In genomic region chr18:76647322-76647721, GRCh38 we compare ENCODE assay signal across 25 cellular contexts.
"Had no signal": no experiment of that assay in that cellular context is flagged by ENCODE, and none has a peak within 500 bp of the region (broad histone marks: within the 10 kb centered on the region; RNA-seq: fewer than 3 reads in every experiment).

No MANE protein-coding gene starts in this region.

- H3K4me1 ChIP-seq: colonic mucosa, esophagus muscularis mucosa, foreskin keratinocyte, gastroesophageal sphincter, heart right ventricle, lower lobe of right lung, parathyroid adenoma, tibial nerve, upper lobe of left lung had no signal

- H3K9me3 ChIP-seq: colonic mucosa, esophagus muscularis mucosa, gastroesophageal sphincter, heart right ventricle, lower lobe of right lung, neutrophil, thoracic aorta, tibial nerve, upper lobe of left lung had no signal

- DNase-seq: colonic mucosa; effector memory CD4-positive, alpha-beta T cell; foreskin keratinocyte; glutamatergic neuron; heart right ventricle; hippocampal formation; islet precursor cell; left ventricle myocardium superior; lower lobe of right lung; naive thymus-derived CD8-positive, alpha-beta T cell; nephron progenitor cell; stimulated activated CD4-positive, alpha-beta T cell treated with anti-CD3 and anti-CD28 coated beads, Interleukin-2, amount 100 ng/mL, for 24 hours; stimulated activated CD4-positive, alpha-beta T cell treated with anti-CD3 and anti-CD28 coated beads, Interleukin-4, amount 100 ng/mL, for 24 hours; stimulated activated naive CD4-positive, alpha-beta T cell treated with Interleukin-2 at 50 U/mL for 16 hours had no signal

- H3K27me3 ChIP-seq: colonic mucosa, tibial nerve, upper lobe of left lung had no signal

- H3K4me3 Mint-ChIP-seq: dendritic cell treated with granulocyte-macrophage colony-stimulating factor and Interleukin-4, amounts not matched to agents 40 ng/mL and 50 ng/mL, for 4 days; naive thymus-derived CD8-positive, alpha-beta T cell; nephron progenitor cell; stimulated activated effector memory CD8-positive, alpha-beta T cell treated with anti-CD3 and anti-CD28 coated beads, Interleukin-12 subunit alpha, Interleukin-12 subunit beta, amount 100 ng/mL, for 72 hours had no signal

- H2AFZ ChIP-seq: parathyroid adenoma had no signal

- H3K79me2 ChIP-seq: parathyroid adenoma had no signal

- H3K27me3 Mint-ChIP-seq: progenitor cell of endocrine pancreas had no signal

- H3K36me3 ChIP-seq: colonic mucosa, esophagus muscularis mucosa, gastroesophageal sphincter, heart right ventricle, lower lobe of right lung, neutrophil, thoracic aorta, tibial nerve, upper lobe of left lung had no signal

- H3K4me3 ChIP-seq: colonic mucosa, esophagus muscularis mucosa, gastroesophageal sphincter, heart right ventricle, lower lobe of right lung, thoracic aorta, tibial nerve, upper lobe of left lung had no signal

- ATAC-seq: gastroesophageal sphincter; heart right ventricle; left ventricle myocardium superior; lower lobe of right lung; naive thymus-derived CD8-positive, alpha-beta T cell; sciatic nerve; stimulated activated effector memory CD8-positive, alpha-beta T cell treated with anti-CD3 and anti-CD28 coated beads, Interleukin-12 subunit alpha, Interleukin-12 subunit beta, amount 100 ng/mL, for 72 hours had no signal

- H3K27ac Mint-ChIP-seq: dendritic cell treated with granulocyte-macrophage colony-stimulating factor and Interleukin-4, amounts not matched to agents 40 ng/mL and 50 ng/mL, for 4 days; naive thymus-derived CD8-positive, alpha-beta T cell; nephron progenitor cell; progenitor cell of endocrine pancreas; stimulated activated effector memory CD8-positive, alpha-beta T cell treated with anti-CD3 and anti-CD28 coated beads, Interleukin-12 subunit alpha, Interleukin-12 subunit beta, amount 100 ng/mL, for 72 hours had no signal

- H3K27ac ChIP-seq: colonic mucosa, esophagus muscularis mucosa, foreskin keratinocyte, gastroesophageal sphincter, heart right ventricle, lower lobe of right lung, neutrophil, parathyroid adenoma, thoracic aorta, tibial nerve, upper lobe of left lung had no signal

- H3K36me3 Mint-ChIP-seq: naive thymus-derived CD8-positive, alpha-beta T cell; stimulated activated effector memory CD8-positive, alpha-beta T cell treated with anti-CD3 and anti-CD28 coated beads, Interleukin-12 subunit alpha, Interleukin-12 subunit beta, amount 100 ng/mL, for 72 hours had no signal

- H3K9me3 Mint-ChIP-seq: dendritic cell treated with granulocyte-macrophage colony-stimulating factor and Interleukin-4, amounts not matched to agents 40 ng/mL and 50 ng/mL, for 4 days; naive thymus-derived CD8-positive, alpha-beta T cell; stimulated activated effector memory CD8-positive, alpha-beta T cell treated with anti-CD3 and anti-CD28 coated beads, Interleukin-12 subunit alpha, Interleukin-12 subunit beta, amount 100 ng/mL, for 72 hours had no signal

- H3K9ac ChIP-seq: parathyroid adenoma had no signal

- H3K4me1 Mint-ChIP-seq: naive thymus-derived CD8-positive, alpha-beta T cell; stimulated activated effector memory CD8-positive, alpha-beta T cell treated with anti-CD3 and anti-CD28 coated beads, Interleukin-12 subunit alpha, Interleukin-12 subunit beta, amount 100 ng/mL, for 72 hours had no signal
